8 cellular contexts compared by ENCODE assay signal in genomic region chr6:10555625-10556309, GRCh38. TPM values are rescaled to one million over a fixed set of nuclear protein-coding genes. Genes with fewer than 3 reads are reported as not detected.
A peak's percentile ranks its signal among the peaks of the same experiment; 100 is the strongest.
DNase-seq lines count a peak whose midpoint lies in the region; ATAC-seq, FAIRE-seq and TF ChIP-seq lines count a peak whose summit lies in the region.

No MANE protein-coding gene starts in this region.

- no peaks in the 10 kb centered on the region for H3K27me3 Mint-ChIP-seq in WTC11 (ENCODE audit: low read depth)

- TF ChIP-seq CTCF in WTC11 (IDR thresholded peaks at IDR 0.05): no peak
- TF ChIP-seq CTCF in cardiac muscle cell (IDR thresholded peaks at IDR 0.05; ENCODE audit: low read depth, low read length): no peak
- TF ChIP-seq CTCF in pancreas (IDR thresholded peaks at IDR 0.05): no peak

- H3K27me3 ChIP-seq in cardiac muscle cell: no peaks in the 10 kb centered on the region
- no peaks in the 10 kb centered on the region for H3K27me3 ChIP-seq in pancreas

- WGBS in pancreas, 2 donors: 11 to 12% methylated on average over 22 of the region's 22 CpGs

- POLR2A ChIA-PET in WTC11 (lab: Charles Lee): interaction anchor here (0.8 to 2.4 kb wide), 11 partner anchors 9 to 44 kb away, joined by 3 to 19 read pairs (median 5); partner anchors contain the start of gene GCNT2

- peaks cover 43% of the 10 kb centered on the region for H3K4me1 ChIP-seq in cardiac muscle cell (ENCODE audit: low read depth)
- H3K4me1 ChIP-seq in pancreas: peaks cover 0 to 11% (median 7%) of the 10 kb centered on the region in 3 donors

- peaks cover 9% of the 10 kb centered on the region for H3K36me3 Mint-ChIP-seq in WTC11

- FAIRE-seq in pancreas (lab: Jason Lieb, UNC): no peak

- DNase-seq in NCI-H1092 (lab: John Stamatoyannopoulos, UW) (peak; percentile 30), WTC11 (ENCODE audit: low spot score) (peak; percentile 67), cardiac muscle cell (ENCODE audit: low read depth in 1 of 2, low spot score in 1 of 2) (peak; percentile 24 to 78), pancreas (peak in 5 of 6 donors; percentile 16 to 68 (median 22)), NCI-H226 (no peak), CD1c-positive myeloid dendritic cell (ENCODE audit: extremely low spot score) (no peak)
- no peak for DNase-seq in effector CD8-positive, alpha-beta T cell (lab: John Stamatoyannopoulos, UW)

- intact Hi-C loops in pancreas (cut with DNase I): no loop called here

- peak overlapping the region; percentile 97 for H3K27ac Mint-ChIP-seq in WTC11

- H3K4me1 Mint-ChIP-seq in WTC11: peaks cover 75% of the 10 kb centered on the region

- peak overlapping the region; percentile 85 for H3K27ac ChIP-seq in cardiac muscle cell
- H3K27ac ChIP-seq in pancreas: no peak overlapping the region

- no peaks in the 10 kb centered on the region for H3K9me3 Mint-ChIP-seq in WTC11

- peak; percentile 64 for ATAC-seq in WTC11
- ATAC-seq in pancreas: peak; percentile 58 to 86 (median 81)
- no peak for ATAC-seq in HG02973 (IDR thresholded peaks at IDR 0.05; ENCODE audit: unreplicated experiment)

- H3K9me3 ChIP-seq in cardiac muscle cell (ENCODE audit: low read depth) (no peaks in the 10 kb centered on the region), pancreas (no peaks in the 10 kb centered on the region)

- H3K4me3 Mint-ChIP-seq in WTC11: peak overlapping the region; percentile 94

- H3K36me3 ChIP-seq in cardiac muscle cell (no peaks in the 10 kb centered on the region), pancreas (no peaks in the 10 kb centered on the region)

- CTCF ChIA-PET in WTC11 (lab: Charles Lee): interaction anchor here (0.6 to 2.0 kb wide), 15 partner anchors 9 to 331 kb away, joined by 3 to 16 read pairs (median 4); partner anchors contain the start of genes C6orf52, PAK1IP1 and SYCP2L

- H3K4me3 ChIP-seq in cardiac muscle cell: peak overlapping the region; percentile 36
- H3K4me3 ChIP-seq in pancreas: peak overlapping the region in 2 of 4 donors; percentile 26 to 42

TF ChIP-seq in WTC11, 78 proteins besides CTCF, POLR2A, EP300 and RAD21 (continues in another document):
- TF ChIP-seq FOXK1 (CRISPR knock-in tag; IDR thresholded peaks at IDR 0.05): peak; percentile 83
- peak; percentile 57; the same call in 1 of the 2 replicates for TF ChIP-seq ETV6 (CRISPR knock-in tag; IDR thresholded peaks at IDR 0.05)
- TF ChIP-seq NR3C1 (CRISPR knock-in tag; conservative IDR thresholded peaks at IDR 0.05; ENCODE audit: low read depth): no peak
- TF ChIP-seq MXD4 (CRISPR knock-in tag; IDR thresholded peaks at IDR 0.05; ENCODE audit: borderline replicate concordance): no peak
- no peak for TF ChIP-seq ZNF219 (CRISPR knock-in tag; IDR thresholded peaks at IDR 0.05; ENCODE audit: borderline replicate concordance)
- TF ChIP-seq ZNF423 (CRISPR knock-in tag; IDR thresholded peaks at IDR 0.05): no peak
- TF ChIP-seq ATF3 (CRISPR knock-in tag; conservative IDR thresholded peaks at IDR 0.05): no peak
- TF ChIP-seq NFATC4 (CRISPR knock-in tag; IDR thresholded peaks at IDR 0.05): no peak
- TF ChIP-seq FOXP4 (CRISPR knock-in tag; IDR thresholded peaks at IDR 0.05): peak; percentile 62; the same call in 1 of the 2 replicates
- TF ChIP-seq ARID4B (CRISPR knock-in tag; IDR thresholded peaks at IDR 0.05; ENCODE audit: borderline replicate concordance): no peak
- no peak for TF ChIP-seq ZNF317 (CRISPR knock-in tag; IDR thresholded peaks at IDR 0.05; ENCODE audit: borderline replicate concordance, low read depth)
- TF ChIP-seq NFYB (CRISPR knock-in tag; conservative IDR thresholded peaks at IDR 0.05; ENCODE audit: low read depth): no peak
- TF ChIP-seq PREB (CRISPR knock-in tag; IDR thresholded peaks at IDR 0.05; ENCODE audit: borderline replicate concordance): no peak
- no peak for TF ChIP-seq IRF2 (CRISPR knock-in tag; IDR thresholded peaks at IDR 0.05; ENCODE audit: borderline replicate concordance, low read depth)
- TF ChIP-seq PRDM15 (CRISPR knock-in tag; IDR thresholded peaks at IDR 0.05): no peak

RNA-seq across cellular contexts. Expression of gene GCNT2, which starts 34.6 kb away (rescaled TPM):
- total RNA-seq in WTC11 (2021) (51.2 to 66.7 TPM (median 62.7 TPM) in 3 replicates), cardiac muscle cell (21.4 and 26.2 TPM in 2 replicates), pancreas (1 to 10 TPM; 1.5 to 8.3 (median 2.8) TPM)
- polyA plus RNA-seq in cardiac muscle cell (23.8 and 27.3 TPM in 2 replicates), pancreas (1 to 10 TPM in 1 of 2 donors, under 1 TPM in 1; 0.91 to 1.5 TPM)

Comparison
In these comparisons a context has a peak if more than half of its experiments do, and no peak if none do; other contexts are left out.
1. DNase-seq: peak in NCI-H1092 (single experiment), WTC11 (single experiment), cardiac muscle cell (2 of 2) and pancreas (5 of 6); none in NCI-H226 (single experiment), effector CD8-positive, alpha-beta T cell (single experiment) and CD1c-positive myeloid dendritic cell (single experiment).